In genomic region chr1:50174101-50174500, GRCh38 we compare ENCODE assay signal across 31 cellular contexts.
"Had no signal": no experiment of that assay in that cellular context is flagged by ENCODE, and none has a peak within 500 bp of the region (broad histone marks: within the 10 kb centered on the region; RNA-seq: fewer than 3 reads in every experiment).

No MANE protein-coding gene starts in this region.

- H3K9me3 ChIP-seq: MG63, SJSA1, SK-N-SH had no signal

- H3K4me3 ChIP-seq: MG63, PC-9, SJSA1 had no signal

- ATAC-seq: Panc1, Right ventricle myocardium inferior had no signal

- H3K9ac ChIP-seq: SK-N-SH had no signal

- H3K4me1 ChIP-seq: SJSA1 had no signal

- DNase-seq: Kasumi-1, MG63, MV-4-11, NCI-H1092, NCI-H1105, NCI-H1417 treated with DMSO at 0.1 percent for 48 hours, NCI-H146, NCI-H1694, NCI-H187, NCI-H1930, NCI-H2029 treated with DMSO at 0.1 percent for 48 hours, NCI-H2081 treated with DMSO at 0.1 percent for 48 hours, NCI-H2107, NCI-H2171, NCI-H226, NCI-H446 treated with DMSO at 0.1 percent for 48 hours, NCI-H510A, NCI-H524, NCI-H526, NCI-H69, NCI-H748 treated with DMSO at 0.1 percent for 48 hours, NCI-H82, PC-9, SHP77, SK-N-SH, SW 1271, T-helper 1 cell had no signal

- H3K4me2 ChIP-seq: PC-9, SK-N-SH had no signal

- H2AFZ ChIP-seq: PC-9 had no signal

- H3K27ac ChIP-seq: PC-9, RWPE1, SJSA1 had no signal

- H3K36me3 ChIP-seq: MG63, SJSA1 had no signal

- H3K27me3 ChIP-seq: MG63 had no signal
